ENCODE assay signal across 1 cellular context in the genomic region with DNA sequence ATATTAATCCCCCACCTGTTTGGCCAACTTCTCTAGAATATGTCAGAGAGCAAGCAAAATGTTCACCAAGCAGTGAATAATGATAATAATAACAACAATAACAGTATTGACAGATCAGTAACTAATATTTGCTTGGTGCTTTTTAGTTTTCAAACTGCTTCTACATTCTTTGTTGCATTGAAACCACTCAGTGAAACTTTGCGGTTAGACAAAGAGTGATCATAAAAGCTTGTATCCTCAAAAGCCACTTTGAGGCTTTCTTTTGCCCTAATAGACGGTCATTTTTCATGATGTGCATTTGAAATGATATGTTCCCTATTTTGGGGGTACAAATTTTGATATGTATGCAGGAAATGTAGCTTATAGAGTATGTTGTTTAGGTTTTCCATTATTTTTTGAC.
TF ChIP-seq lines count a peak whose summit lies in the region.

No MANE protein-coding gene starts in this region.

TF ChIP-seq in K562, 482 proteins besides CTCF, POLR2A, EP300 and RAD21:
- TF ChIP-seq ILK (tag; IDR thresholded peaks at IDR 0.05; ENCODE audit: borderline replicate concordance, low read depth) (no peak), REST (CRISPR knock-in tag; IDR thresholded peaks at IDR 0.05; ENCODE audit: low read depth) (no peak), RNF2 (IDR thresholded peaks at IDR 0.05) (no peak), DDX20 (tag; IDR thresholded peaks at IDR 0.05; ENCODE audit: low read depth) (no peak), SLC30A9 (CRISPR knock-in tag; IDR thresholded peaks at IDR 0.05) (no peak), ZNF354B (CRISPR knock-in tag; IDR thresholded peaks at IDR 0.05) (no peak), OTX1 (CRISPR knock-in tag; IDR thresholded peaks at IDR 0.05) (no peak), ELF2 (CRISPR knock-in tag; IDR thresholded peaks at IDR 0.05) (no peak), NRF1 (conservative IDR thresholded peaks at IDR 0.05 in 1 of 2, IDR thresholded peaks at IDR 0.05 in 1 of 2) (no peak), BCOR (IDR thresholded peaks at IDR 0.05) (no peak), HIVEP1 (CRISPR knock-in tag; IDR thresholded peaks at IDR 0.05) (no peak), TRIM28 (IDR thresholded peaks at IDR 0.05) (no peak), SRSF9 (IDR thresholded peaks at IDR 0.05; ENCODE audit: borderline replicate concordance, low read depth, low read length) (no peak)
